Comparison of ENCODE assay signal across 4 cellular contexts in the genomic region with DNA sequence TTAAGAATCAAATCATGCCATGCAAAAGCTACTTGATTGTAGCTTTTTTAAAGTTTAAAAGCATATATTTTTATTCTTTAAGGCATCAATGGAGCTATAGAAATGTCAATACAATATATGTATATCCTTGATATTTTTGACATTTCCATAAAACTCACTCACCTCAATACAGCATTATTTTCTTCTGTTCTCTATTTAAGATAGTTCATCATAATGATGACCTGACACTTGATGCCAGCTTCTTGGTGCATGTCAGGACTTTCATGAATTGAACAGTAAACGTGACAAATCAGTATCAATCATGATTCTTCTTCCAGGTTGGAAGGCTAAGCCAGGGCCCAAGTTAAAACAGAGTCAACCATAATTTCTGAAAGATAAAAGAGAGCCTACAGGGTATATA.
"Had no signal": no experiment of that assay in that cellular context is flagged by ENCODE, and none has a peak within 500 bp of the region (broad histone marks: within the 10 kb centered on the region; RNA-seq: fewer than 3 reads in every experiment).

No MANE protein-coding gene starts in this region.

- H3K9me3 ChIP-seq: HAP-1 had no signal

- H2AFZ ChIP-seq: GM23248, GM23338 had no signal

- H3K36me3 ChIP-seq: HAP-1 had no signal

- H3K4me2 ChIP-seq: GM23338 had no signal

- H3K4me3 ChIP-seq: GM23248, GM23338, HAP-1 had no signal

- H3K27ac ChIP-seq: GM23248 had no signal

- ATAC-seq: GM23338, HCT116 had no signal

- H3K9ac ChIP-seq: GM23248 had no signal
